In genomic region chr19:676343-677105, GRCh38 we compare ENCODE assay signal across 8 cellular contexts. TPM values are rescaled to one million over a fixed set of nuclear protein-coding genes. Genes with fewer than 3 reads are reported as not detected.
DNase-seq lines count a peak whose midpoint lies in the region; ATAC-seq and TF ChIP-seq lines count a peak whose summit lies in the region.

Gene FSTL3 (plus strand): TSS chr19:676392. CDS start chr19:676424, 32 bp downstream.

- no peaks in the 10 kb centered on the region for H3K9me3 ChIP-seq in BLaER1
- H3K9me3 ChIP-seq in ovary, result no peaks in the 10 kb centered on the region

- POLR2A ChIA-PET in RWPE1 (lab: Yijun Ruan, JAX; ENCODE audit: low non-redundant PET), result interaction anchor here (0.6 kb wide), 1 partner anchor 110 kb away, joined by 5 read pairs; no protein-coding TSS in a partner anchor

- peaks cover 29% of the 10 kb centered on the region for H3K4me1 ChIP-seq in BLaER1
- H3K4me1 ChIP-seq in ovary (ENCODE audit: insufficient read depth), result peaks cover 22% of the 10 kb centered on the region

- H3K4me3 ChIP-seq in BLaER1, result no peak within 1 kb of the TSS
- peak within 1 kb of the TSS; percentile 63 for H3K4me3 ChIP-seq in fibroblast of villous mesenchyme (ENCODE audit: low read depth, low read length)
- peak within 1 kb of the TSS; percentile 43 for H3K4me3 ChIP-seq in ovary

- H3K4me2 ChIP-seq in BLaER1, result 0 out of 2 replicates have a peak within 1 kb of the TSS, but pooled peaks have one; percentile 17

- intact Hi-C loops in ovary (cut with DNase I), result loop anchor here in 2 of 4 donors (5.0 to 10.0 kb wide), 2 partner anchors 46 to 258 kb away; no protein-coding TSS in a partner anchor

- TF ChIP-seq POLR2A in ovary (IDR thresholded peaks at IDR 0.05), result peak; percentile 26

- WGBS in ovary, 3 donors, result 1 to 4% (median 1%) methylated on average over 34 to 63 of the region's 63 CpGs

- no peaks in the 10 kb centered on the region for H3K36me3 ChIP-seq in BLaER1
- H3K36me3 ChIP-seq in ovary, result no peaks in the 10 kb centered on the region

- H3K27ac ChIP-seq in BLaER1 (no peak within 1 kb of the TSS), RWPE1 (peak within 1 kb of the TSS; percentile 98), ovary (peak within 1 kb of the TSS; percentile 70 to 74)

- peaks cover 56% of the 10 kb centered on the region for H3K27me3 ChIP-seq in BLaER1
- no peaks in the 10 kb centered on the region for H3K27me3 ChIP-seq in ovary

- TF ChIP-seq EP300 in ovary (IDR thresholded peaks at IDR 0.05), result no peak

- DNase-seq in RWPE1 (ENCODE audit: low spot score), result peak; percentile 20
- DNase-seq in fibroblast of villous mesenchyme (ENCODE audit: low read depth), result peak; percentile 60
- DNase-seq in ovary, result peak in 4 of 5 donors; percentile 59 to 75 (median 66)
- no peak for DNase-seq in OCI-M2 (lab: John Stamatoyannopoulos, UW; ENCODE audit: unreplicated experiment)
- DNase-seq in DMS114 treated with DMSO at 0.1 percent for 48 hours (lab: John Stamatoyannopoulos, UW; ENCODE audit: unreplicated experiment), result no peak
- no peak for DNase-seq in NCI-H2029 (lab: John Stamatoyannopoulos, UW)

- no peak for TF ChIP-seq CTCF in RWPE1 (conservative IDR thresholded peaks at IDR 0.05; ENCODE audit: low read depth)
- no peak for TF ChIP-seq CTCF in fibroblast of villous mesenchyme (IDR thresholded peaks at IDR 0.05; ENCODE audit: insufficient read depth, low read depth, low read length)
- TF ChIP-seq CTCF in ovary (IDR thresholded peaks at IDR 0.05), result no peak

- H4K20me1 ChIP-seq in BLaER1, result peaks cover 34% of the 10 kb centered on the region

- CTCF ChIA-PET in RWPE1 (lab: Yijun Ruan, JAX), result interaction anchor here (1.1 to 1.4 kb wide), 4 partner anchors 13 to 325 kb away, joined by 3 to 5 read pairs (median 4); no protein-coding TSS in a partner anchor

- no peak for ATAC-seq in GM19395 (IDR thresholded peaks at IDR 0.05; ENCODE audit: unreplicated experiment)

- no peak within 1 kb of the TSS for H3K9ac ChIP-seq in BLaER1

RNA-seq across cellular contexts. Expression of gene FSTL3, which starts in this region (rescaled TPM):
- 49.2 and 83.1 TPM in 2 replicates for total RNA-seq in fibroblast of villous mesenchyme
- total RNA-seq in ovary, result 100 to 1,000 TPM in 1 of 7 donors, 10 to 100 TPM in 6; 21.3 to 141 (median 45.7) TPM
- polyA plus RNA-seq in ovary, result 10 to 100 TPM; 16.9 to 22.6 TPM

Comparison
In these comparisons a context has a peak if more than half of its experiments do, and no peak if none do; other contexts are left out.
1. DNase-seq: peak in RWPE1 (single experiment), fibroblast of villous mesenchyme (single experiment) and ovary (4 of 5); none in OCI-M2 (single experiment), DMS114 treated with DMSO at 0.1 percent for 48 hours (single experiment) and NCI-H2029 (single experiment).